ENCODE assay signal across 1 cellular context in genomic region chrX:12440245-12440644, GRCh38.
TF ChIP-seq lines count a peak whose summit lies in the region.

No MANE protein-coding gene starts in this region.

TF ChIP-seq in WTC11, 78 proteins besides CTCF, POLR2A, EP300 and RAD21 (continued from another document):
- TF ChIP-seq AFF4 (CRISPR knock-in tag; IDR thresholded peaks at IDR 0.05; ENCODE audit: borderline replicate concordance) (no peak), ELF4 (CRISPR knock-in tag; IDR thresholded peaks at IDR 0.05; ENCODE audit: low read depth) (no peak), ESRRA (CRISPR knock-in tag; IDR thresholded peaks at IDR 0.05; ENCODE audit: borderline replicate concordance) (no peak), NFATC4 (CRISPR knock-in tag; IDR thresholded peaks at IDR 0.05) (no peak), CREM (CRISPR knock-in tag; IDR thresholded peaks at IDR 0.05) (no peak)
TF ChIP-seq in WTC11: peak in this region for 0.
